ENCODE assay signal across 9 cellular contexts in genomic region chr1:11550664-11551283, GRCh38.
DNase-seq lines count a peak whose midpoint lies in the region; ATAC-seq, FAIRE-seq and TF ChIP-seq lines count a peak whose summit lies in the region.
"Had no signal": no experiment of that assay in that cellular context is flagged by ENCODE, and none has a peak within 500 bp of the region (broad histone marks: within the 10 kb centered on the region; RNA-seq: fewer than 3 reads in every experiment).

No MANE protein-coding gene starts in this region.

- peak in 3 of 4 donors; percentile 56 to 80 (median 62) for ATAC-seq in right lobe of liver
- no peak for ATAC-seq in HG02885 (IDR thresholded peaks at IDR 0.05; ENCODE audit: poor library complexity, unreplicated experiment)

- H3K4me3 ChIP-seq in bronchial epithelial cell (ENCODE audit: low read depth, low read length) (no peak overlapping the region), right lobe of liver (no peak overlapping the region)
- H3K4me3 ChIP-seq: uterus had no signal

- TF ChIP-seq POLR2A in right lobe of liver (IDR thresholded peaks at IDR 0.05) = no peak

- intact Hi-C loops in right lobe of liver (cut with DNase I) = no loop called here

- DNase-seq in GM04504 (ENCODE audit: low read depth) = peak; percentile 37
- DNase-seq in NOMO-1 treated with dmso at 0.1 percent for 144 hours (lab: John Stamatoyannopoulos, UW; ENCODE audit: unreplicated experiment) = peak; percentile 38
- peak; percentile 65 for DNase-seq in bronchial epithelial cell (ENCODE audit: low read depth)
- DNase-seq in right lobe of liver = no peak
- DNase-seq in NCI-H2081 treated with DMSO at 0.1 percent for 48 hours (lab: John Stamatoyannopoulos, UW) = no peak
- DNase-seq in SKM-1 treated with dmso at 0.1 percent for 144 hours (lab: John Stamatoyannopoulos, UW; ENCODE audit: unreplicated experiment) = no peak
- DNase-seq in NCI-H146 treated with DMSO at 0.1 percent for 48 hours (lab: John Stamatoyannopoulos, UW; ENCODE audit: unreplicated experiment) = no peak

- H3K4me1 ChIP-seq in right lobe of liver = no peaks in the 10 kb centered on the region
- H3K4me1 ChIP-seq: uterus had no signal

- no peak overlapping the region for H3K27ac ChIP-seq in right lobe of liver
- H3K27ac ChIP-seq: uterus had no signal

- no peak for TF ChIP-seq CTCF in bronchial epithelial cell (IDR thresholded peaks at IDR 0.05; ENCODE audit: insufficient read depth, low read length, severe bottlenecking)
- TF ChIP-seq CTCF in right lobe of liver (IDR thresholded peaks at IDR 0.05) = no peak

- H3K9me3 ChIP-seq in right lobe of liver = no peaks in the 10 kb centered on the region
- H3K9me3 ChIP-seq: uterus had no signal

- 9% methylated on average over 12 of the region's 12 CpGs for WGBS in right lobe of liver (ENCODE audit: insufficient coverage, low coverage, low lambda C conversion rate, missing lambda C conversion rate)

- FAIRE-seq in bronchial epithelial cell (lab: Jason Lieb, UNC) = peak; percentile 88

- H3K36me3 ChIP-seq in bronchial epithelial cell (ENCODE audit: control insufficient read depth, insufficient read depth, low read length) (no peaks in the 10 kb centered on the region), right lobe of liver (no peaks in the 10 kb centered on the region)
- H3K36me3 ChIP-seq: uterus had no signal

- H3K27me3 ChIP-seq in bronchial epithelial cell (ENCODE audit: control insufficient read depth, insufficient read depth, low read length) (no peaks in the 10 kb centered on the region), right lobe of liver (no peaks in the 10 kb centered on the region)

Comparison
In these comparisons a context has a peak if more than half of its experiments do, and no peak if none do; other contexts are left out.
1. DNase-seq: peak in GM04504 (single experiment), NOMO-1 treated with dmso at 0.1 percent for 144 hours (single experiment) and bronchial epithelial cell (single experiment); none in right lobe of liver (0 of 3), NCI-H2081 treated with DMSO at 0.1 percent for 48 hours (single experiment), SKM-1 treated with dmso at 0.1 percent for 144 hours (single experiment) and NCI-H146 treated with DMSO at 0.1 percent for 48 hours (single experiment).